ENCODE assay signal across 18 cellular contexts in the genomic region with DNA sequence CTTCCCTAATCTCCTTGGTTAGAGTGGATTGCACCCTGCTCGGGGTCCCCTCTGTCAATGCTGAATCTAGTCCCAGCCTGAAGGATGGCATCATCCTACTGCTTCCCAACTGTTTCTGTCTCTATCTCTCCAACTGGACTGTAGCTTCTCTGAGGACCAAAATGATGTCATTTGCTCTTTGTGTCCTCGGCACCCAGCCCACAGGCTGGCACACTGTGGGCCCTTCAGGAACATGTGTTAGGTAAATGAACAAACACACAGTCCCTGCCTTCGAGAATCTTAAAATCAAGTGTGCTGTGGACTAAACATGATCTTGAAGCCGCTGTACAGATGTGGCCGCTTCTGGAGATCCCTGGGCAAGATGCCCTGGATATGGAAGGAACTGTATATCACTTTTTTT. TPM values are rescaled to one million over a fixed set of nuclear protein-coding genes. Genes with fewer than 3 reads are reported as not detected.
"Had no signal": no experiment of that assay in that cellular context is flagged by ENCODE, and none has a peak within 500 bp of the region (broad histone marks: within the 10 kb centered on the region; RNA-seq: fewer than 3 reads in every experiment).

No MANE protein-coding gene starts in this region.

- H3K4me3 ChIP-seq: body of pancreas, lung, tibial nerve had no signal

- H3K79me2 ChIP-seq: parathyroid adenoma had no signal

- H3K9me3 ChIP-seq: body of pancreas, neutrophil, tibial nerve had no signal

- H3K27ac ChIP-seq: body of pancreas, neutrophil, parathyroid adenoma, tibial nerve, VCaP had no signal

- H2AFZ ChIP-seq: parathyroid adenoma had no signal

- H3K4me1 ChIP-seq: body of pancreas, parathyroid adenoma, tibial nerve had no signal

- H3K27me3 ChIP-seq: body of pancreas, tibial nerve had no signal

- DNase-seq: activated CD4-positive, alpha-beta T cell treated with anti-CD3 and anti-CD28 coated beads for 1 hour; activated CD4-positive, alpha-beta T cell treated with anti-CD3 and anti-CD28 coated beads, Interleukin-2, amount 50 U/mL, for 48 hours; activated naive CD4-positive, alpha-beta T cell treated with Interleukin-2 at 50 U/mL for 16 hours; activated naive CD8-positive, alpha-beta T cell treated with anti-CD3 and anti-CD28 coated beads, Interleukin-2, amount 10 ng/mL, durations not matched to agents 7 days and 5 days; activated T-cell treated with anti-CD3 and anti-CD28 coated beads, Interleukin-2, amount 50 U/mL, for 24 hours; body of pancreas; effector CD8-positive, alpha-beta T cell; stimulated activated CD4-positive, alpha-beta T cell treated with anti-CD3 and anti-CD28 coated beads, Interleukin-12 subunit alpha, Interleukin-12 subunit beta, amount 100 ng/mL, for 4 hours; stimulated activated CD4-positive, alpha-beta T cell treated with anti-CD3 and anti-CD28 coated beads, Interleukin-1b, Interleukin-23, amount 100 ng/mL, for 48 hours; stimulated activated CD8-positive, alpha-beta memory T cell treated with anti-CD3 and anti-CD28 coated beads, Interleukin-4, amount 100 ng/mL, for 48 hours; stimulated activated naive CD4-positive, alpha-beta T cell had no signal

- H3K36me3 ChIP-seq: neutrophil, tibial nerve had no signal

- H3K9ac ChIP-seq: parathyroid adenoma had no signal

- ATAC-seq: body of pancreas had no signal

RNA-seq across cellular contexts. Expression of a gene that starts 5.0 kb away (rescaled TPM):
- total RNA-seq: endothelial cell of umbilical vein, renal cortical epithelial cell had no signal
- polyA plus RNA-seq: endothelial cell of umbilical vein had no signal
